Comparison of ENCODE assay signal across 8 cellular contexts in the genomic region with DNA sequence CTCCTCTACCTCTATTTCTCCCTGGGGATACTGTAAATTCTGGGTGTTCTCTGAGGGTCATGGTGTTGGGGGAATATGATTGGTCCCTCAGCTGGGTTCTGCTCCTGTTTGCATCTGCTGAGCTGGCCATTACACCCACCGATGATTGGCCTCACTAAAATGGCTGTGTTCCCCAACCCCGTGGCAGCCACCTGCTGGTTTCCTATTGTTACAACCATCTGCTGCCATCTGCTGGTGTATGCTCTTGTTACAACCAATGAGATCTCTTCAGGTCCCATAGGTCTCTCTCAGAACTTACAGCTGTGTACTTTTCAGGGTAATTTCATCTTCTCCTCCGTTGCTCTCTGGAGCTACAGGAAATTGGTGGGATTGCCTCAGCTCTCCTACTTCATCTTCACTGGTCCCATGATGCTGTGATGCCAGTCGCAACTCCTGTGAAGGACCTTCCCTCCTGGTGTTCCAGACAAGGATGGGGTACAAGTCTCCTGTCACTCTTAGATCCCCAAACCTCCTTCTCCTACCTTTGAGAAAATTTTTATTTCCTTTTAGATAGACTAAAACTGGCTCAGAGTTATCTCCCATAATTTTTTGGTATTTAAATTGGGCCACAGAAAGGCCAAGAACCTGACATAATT.
DNase-seq lines count a peak whose midpoint lies in the region; ATAC-seq, FAIRE-seq and TF ChIP-seq lines count a peak whose summit lies in the region.

No MANE protein-coding gene starts in this region.

- no peaks in the 10 kb centered on the region for H3K4me1 Mint-ChIP-seq in astrocyte (ENCODE audit: low read depth, unreplicated experiment)

- H3K9me3 ChIP-seq in astrocyte (ENCODE audit: insufficient read depth, low read depth, low read length) (no peaks in the 10 kb centered on the region), skeletal muscle satellite cell (replicated peaks; ENCODE audit: low read length) (no peaks in the 10 kb centered on the region)

- no peak overlapping the region for H3K4me3 Mint-ChIP-seq in astrocyte (ENCODE audit: unreplicated experiment)

- H3K4me1 ChIP-seq in astrocyte (ENCODE audit: insufficient read depth, low read length), result no peaks in the 10 kb centered on the region
- H3K4me1 ChIP-seq in skeletal muscle satellite cell (ENCODE audit: control insufficient read depth, insufficient read depth, low read length), result no peaks in the 10 kb centered on the region

- no peaks in the 10 kb centered on the region for H3K36me3 ChIP-seq in astrocyte (ENCODE audit: insufficient read depth, low read length)
- no peaks in the 10 kb centered on the region for H3K36me3 ChIP-seq in skeletal muscle satellite cell (ENCODE audit: insufficient read depth, low read length)

- H3K4me3 ChIP-seq in astrocyte (ENCODE audit: insufficient read depth, low read depth, low read length) (no peak overlapping the region), skeletal muscle satellite cell (ENCODE audit: low read length) (no peak overlapping the region)

- H2AFZ ChIP-seq in astrocyte (ENCODE audit: low read depth, low read length), result peak overlapping the region; percentile 58

- DNase-seq in NCI-H2029 treated with DMSO at 0.1 percent for 48 hours (lab: John Stamatoyannopoulos, UW) (peak; percentile 80), T-helper 9 cell (peak; percentile 60), astrocyte (ENCODE audit: low read depth) (peak; percentile 55), hippocampal formation (lab: John Stamatoyannopoulos, UW) (peak; percentile 46 to 62)

- FAIRE-seq in A204.1 (lab: Jason Lieb, UNC), result peak; percentile 78
- no peak for FAIRE-seq in astrocyte (lab: Jason Lieb, UNC)

- H3K27me3 Mint-ChIP-seq in astrocyte (ENCODE audit: low read depth, unreplicated experiment), result no peaks in the 10 kb centered on the region

- H3K4me2 ChIP-seq in astrocyte (ENCODE audit: low read length) (no peak overlapping the region), skeletal muscle satellite cell (ENCODE audit: low read length) (peak overlapping the region; percentile 6)

- H3K9me3 Mint-ChIP-seq in astrocyte (ENCODE audit: unreplicated experiment), result no peaks in the 10 kb centered on the region

- ATAC-seq in GM18519 (IDR thresholded peaks at IDR 0.05; ENCODE audit: low FRiP score, unreplicated experiment), result peak; percentile 100
- ATAC-seq in HG03025 (IDR thresholded peaks at IDR 0.05; ENCODE audit: low FRiP score, unreplicated experiment), result peak; percentile 100

- H3K27ac Mint-ChIP-seq in astrocyte (ENCODE audit: unreplicated experiment), result peak overlapping the region; percentile 2

- H3K9ac ChIP-seq in astrocyte (ENCODE audit: low read length) (no peak overlapping the region), skeletal muscle satellite cell (ENCODE audit: low read depth, low read length) (no peak overlapping the region)

- no peak overlapping the region for H3K27ac ChIP-seq in astrocyte (ENCODE audit: low read depth, low read length)

- no peaks in the 10 kb centered on the region for H4K20me1 ChIP-seq in astrocyte (ENCODE audit: insufficient read depth, low read length)

- no peaks in the 10 kb centered on the region for H3K79me2 ChIP-seq in astrocyte (ENCODE audit: insufficient read depth, low read length)

- peak; percentile 88 for TF ChIP-seq CTCF in astrocyte (IDR thresholded peaks at IDR 0.05; ENCODE audit: insufficient read depth, low read depth, low read length)

- H3K36me3 Mint-ChIP-seq in astrocyte (ENCODE audit: low read depth, unreplicated experiment), result no peaks in the 10 kb centered on the region

- H3K27me3 ChIP-seq in astrocyte (ENCODE audit: insufficient read depth, low read length) (no peaks in the 10 kb centered on the region), skeletal muscle satellite cell (ENCODE audit: control insufficient read depth, insufficient read depth, low read length) (no peaks in the 10 kb centered on the region)
